ENCODE assay signal across 8 cellular contexts in the genomic region with DNA sequence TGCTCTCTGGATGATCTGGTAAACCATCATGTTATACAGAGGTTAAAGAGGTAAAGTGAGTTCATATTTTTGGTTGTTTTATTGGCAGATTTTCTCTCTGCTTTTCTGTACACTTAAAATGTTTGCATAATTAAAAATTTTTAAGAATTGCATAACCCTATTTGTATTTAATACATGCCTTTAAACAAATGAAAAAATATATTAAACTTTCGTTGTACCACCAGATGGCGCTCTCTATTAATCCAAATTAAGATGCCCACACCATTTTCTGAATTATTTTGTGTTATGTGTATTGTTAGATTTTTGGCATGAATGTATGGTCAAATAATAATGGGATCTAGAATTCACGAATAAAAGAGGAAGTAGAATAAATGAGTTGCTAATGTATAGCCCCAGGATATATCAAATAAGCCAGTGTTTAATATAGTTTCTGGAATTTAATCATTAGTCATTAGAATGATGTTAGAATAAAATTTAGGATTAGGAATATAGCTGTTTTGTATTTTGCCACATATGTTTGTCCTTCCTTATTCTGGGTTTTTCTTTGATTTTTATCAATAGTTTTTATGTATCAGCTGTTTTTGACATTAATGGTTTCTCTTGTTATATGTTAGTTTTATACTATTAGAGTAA. TPM values are rescaled to one million over a fixed set of nuclear protein-coding genes. Genes with fewer than 3 reads are reported as not detected.
DNase-seq lines count a peak whose midpoint lies in the region; ATAC-seq and TF ChIP-seq lines count a peak whose summit lies in the region.

No MANE protein-coding gene starts in this region.

- H3K27ac Mint-ChIP-seq in stimulated activated effector memory CD8-positive, alpha-beta T cell treated with anti-CD3 and anti-CD28 coated beads, Interleukin-12 subunit alpha, Interleukin-12 subunit beta, amount 100 ng/mL, for 72 hours = no peak overlapping the region

- DNase-seq in heart right ventricle (no peak), cardiac septum (ENCODE audit: low spot score) (no peak), NCI-H2227 (lab: John Stamatoyannopoulos, UW; ENCODE audit: unreplicated experiment) (peak; percentile 55), brain microvascular endothelial cell (no peak), lower lobe of right lung (no peak)
- no peak for DNase-seq in stimulated activated effector memory CD8-positive, alpha-beta T cell treated with anti-CD3 and anti-CD28 coated beads, Interleukin-12 subunit alpha, Interleukin-12 subunit beta, amount 100 ng/mL, for 72 hours (ENCODE audit: low spot score in 2 of 2)
- no peak for DNase-seq in activated CD4-positive, CD25-positive, alpha-beta regulatory T cell (lab: John Stamatoyannopoulos, UW)
- DNase-seq in NK-92 treated with Interleukin-12 subunit alpha and Interleukin-12 subunit beta, amount 100 ng/mL, for 24 hours (lab: John Stamatoyannopoulos, UW) = no peak

- H3K27me3 ChIP-seq in heart right ventricle (no peaks in the 10 kb centered on the region), brain microvascular endothelial cell (replicated peaks) (no peaks in the 10 kb centered on the region), lower lobe of right lung (ENCODE audit: low read depth) (no peaks in the 10 kb centered on the region)

- H3K36me3 Mint-ChIP-seq in stimulated activated effector memory CD8-positive, alpha-beta T cell treated with anti-CD3 and anti-CD28 coated beads, Interleukin-12 subunit alpha, Interleukin-12 subunit beta, amount 100 ng/mL, for 72 hours = no peaks in the 10 kb centered on the region

- no peaks in the 10 kb centered on the region for H3K9me3 Mint-ChIP-seq in stimulated activated effector memory CD8-positive, alpha-beta T cell treated with anti-CD3 and anti-CD28 coated beads, Interleukin-12 subunit alpha, Interleukin-12 subunit beta, amount 100 ng/mL, for 72 hours

- intact Hi-C loops in heart right ventricle (cut with DNase I) (loop anchor here in 7 of 10 donors (1.0 to 10.0 kb wide), 8 partner anchors 176 to 306 kb away; a partner anchor contains a TSS), cardiac septum (cut with DNase I) (no loop called here), lower lobe of right lung (cut with DNase I) (loop anchor here (5.0 kb wide), 1 partner anchor 176 kb away; no protein-coding TSS in a partner anchor)

- 3% methylated on average over 3 of the region's 3 CpGs for WGBS in heart right ventricle, 2 donors

- no peak overlapping the region for H3K27ac ChIP-seq in heart right ventricle
- no peak overlapping the region for H3K27ac ChIP-seq in brain microvascular endothelial cell
- H3K27ac ChIP-seq in lower lobe of right lung = no peak overlapping the region

- in situ Hi-C loops in brain microvascular endothelial cell (cut with HindIII; ENCODE audit: low pct_ligation_motif_present, low sequenced_read_pairs) = no loop called here

- H3K4me1 ChIP-seq in heart right ventricle = peaks cover 0 to 38% (median 17%) of the 10 kb centered on the region in 9 donors
- peaks cover 11% of the 10 kb centered on the region for H3K4me1 ChIP-seq in lower lobe of right lung

- peaks cover 49% of the 10 kb centered on the region for H3K4me1 Mint-ChIP-seq in stimulated activated effector memory CD8-positive, alpha-beta T cell treated with anti-CD3 and anti-CD28 coated beads, Interleukin-12 subunit alpha, Interleukin-12 subunit beta, amount 100 ng/mL, for 72 hours

- H3K4me3 Mint-ChIP-seq in stimulated activated effector memory CD8-positive, alpha-beta T cell treated with anti-CD3 and anti-CD28 coated beads, Interleukin-12 subunit alpha, Interleukin-12 subunit beta, amount 100 ng/mL, for 72 hours = no peak overlapping the region

- ATAC-seq in heart right ventricle (no peak), lower lobe of right lung (no peak)
- no peak for ATAC-seq in stimulated activated effector memory CD8-positive, alpha-beta T cell treated with anti-CD3 and anti-CD28 coated beads, Interleukin-12 subunit alpha, Interleukin-12 subunit beta, amount 100 ng/mL, for 72 hours

- peak; percentile 55 to 80 (median 68) for TF ChIP-seq CTCF in heart right ventricle (IDR thresholded peaks at IDR 0.05)
- TF ChIP-seq CTCF in brain microvascular endothelial cell (IDR thresholded peaks at IDR 0.05; ENCODE audit: low read depth, low read length, missing control alignments) = peak; percentile 27
- peak; percentile 63 for TF ChIP-seq CTCF in lower lobe of right lung (IDR thresholded peaks at IDR 0.05)

- H3K36me3 ChIP-seq in heart right ventricle = no peaks in the 10 kb centered on the region
- H3K36me3 ChIP-seq in brain microvascular endothelial cell (replicated peaks) = no peaks in the 10 kb centered on the region
- H3K36me3 ChIP-seq in lower lobe of right lung = no peaks in the 10 kb centered on the region

- H3K4me3 ChIP-seq in heart right ventricle (no peak overlapping the region), brain microvascular endothelial cell (ENCODE audit: low read depth, low read length) (no peak overlapping the region), lower lobe of right lung (no peak overlapping the region)

- H3K9me3 ChIP-seq in heart right ventricle (peaks cover 0 to 5% (median 0%) of the 10 kb centered on the region in 11 donors), lower lobe of right lung (no peaks in the 10 kb centered on the region)

RNA-seq across cellular contexts. Expression of a gene that starts 38.9 kb away (rescaled TPM):
- total RNA-seq in heart right ventricle (10 to 100 TPM; 28.7 to 36.3 (median 31.0) TPM), cardiac septum (32.5 TPM), lower lobe of right lung (21.7 TPM)
- polyA plus RNA-seq in heart right ventricle = 10 to 100 TPM; 12.8 to 22.8 TPM
